In the genomic region with DNA sequence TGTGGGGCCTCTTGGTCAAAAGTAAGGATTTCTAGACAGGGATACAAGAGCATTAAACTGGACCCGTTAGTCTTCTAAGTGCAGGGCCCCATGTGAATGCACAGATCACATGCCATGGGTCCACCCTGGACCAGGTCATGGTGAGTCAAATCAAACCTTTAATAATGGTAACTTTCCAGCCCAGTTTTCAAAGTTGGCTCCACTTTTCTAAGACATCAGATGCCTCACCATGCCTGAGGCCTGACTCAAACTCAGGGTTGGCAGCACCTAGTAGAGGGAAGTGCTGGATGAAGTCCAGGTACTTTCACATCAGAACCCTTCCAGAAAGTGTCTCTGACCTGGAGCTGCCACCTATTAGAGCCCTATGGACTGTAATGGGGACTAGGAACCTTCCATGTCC, we compare ENCODE assay signal across 26 cellular contexts. TPM values are rescaled to one million over a fixed set of nuclear protein-coding genes. Genes with fewer than 3 reads are reported as not detected.
DNase-seq lines count a peak whose midpoint lies in the region; ATAC-seq, FAIRE-seq and TF ChIP-seq lines count a peak whose summit lies in the region.
"Had no signal": no experiment of that assay in that cellular context is flagged by ENCODE, and none has a peak within 500 bp of the region (broad histone marks: within the 10 kb centered on the region; RNA-seq: fewer than 3 reads in every experiment).

No MANE protein-coding gene starts in this region.

- in situ Hi-C loops in mammary epithelial cell (cut with MboI; ENCODE audit: low sequenced_read_pairs in 2 of 2) = no loop called here

- DNase-seq in AG10803 (ENCODE audit: low read depth) = peak; percentile 21
- DNase-seq in M059J (ENCODE audit: low read depth) = peak; percentile 75
- DNase-seq in mammary epithelial cell = peak; percentile 63
- DNase-seq in keratinocyte (ENCODE audit: low read depth, low spot score) = no peak
- no peak for DNase-seq in NCI-H2081 treated with DMSO at 0.1 percent for 48 hours (lab: John Stamatoyannopoulos, UW)
- no peak for DNase-seq in effector CD8-positive, alpha-beta T cell (lab: John Stamatoyannopoulos, UW)
- no peak for DNase-seq in upper lobe of right lung
- DNase-seq: ACHN; activated B cell treated with CpG ODN at 0.5 μM for 24 hours; activated CD4-positive, alpha-beta T cell treated with anti-CD3 and anti-CD28 coated beads, Interleukin-2, amount 50 U/mL, for 4 hours; activated CD8-positive, alpha-beta memory T cell treated with anti-CD3 and anti-CD28 coated beads, Interleukin-2, amount 50 U/mL, for 4 hours; DMS79 treated with DMSO at 0.1 percent for 48 hours; effector CD4-positive, alpha-beta T cell; esophagus squamous epithelium; glutamatergic neuron; Karpas-422; NCI-H1092; NCI-H187; NCI-H748 treated with DMSO at 0.1 percent for 48 hours; psoas muscle; T1000 had no signal

- H3K9ac ChIP-seq in mammary epithelial cell (ENCODE audit: insufficient read depth, low read length) (no peak overlapping the region), keratinocyte (ENCODE audit: control insufficient read depth, extremely low read depth, insufficient read depth, low read length) (no peak overlapping the region)

- ATAC-seq in GM21526 (IDR thresholded peaks at IDR 0.05; ENCODE audit: low FRiP score, unreplicated experiment) (no peak), upper lobe of right lung (no peak)
- ATAC-seq: activated T-helper 17 cell treated with anti-CD3 and anti-CD28 coated beads, Interleukin-2, amount 50 U/mL, for 72 hours; psoas muscle had no signal

- H4K20me1 ChIP-seq in mammary epithelial cell (ENCODE audit: insufficient read depth, low read length) (no peaks in the 10 kb centered on the region), keratinocyte (ENCODE audit: control insufficient read depth, extremely low read depth, insufficient read depth, low read length) (no peaks in the 10 kb centered on the region)

- H3K36me3 ChIP-seq in mammary epithelial cell (ENCODE audit: insufficient read depth, low read length) (no peaks in the 10 kb centered on the region), keratinocyte (ENCODE audit: control insufficient read depth in 2 of 2, extremely low read depth in 1 of 2, insufficient read depth in 2 of 2, low read length in 2 of 2) (no peaks in the 10 kb centered on the region), upper lobe of right lung (no peaks in the 10 kb centered on the region)
- H3K36me3 ChIP-seq: esophagus squamous epithelium, upper lobe of left lung had no signal

- no peaks in the 10 kb centered on the region for H3K9me3 ChIP-seq in mammary epithelial cell (replicated peaks; ENCODE audit: insufficient read depth, low read length)
- H3K9me3 ChIP-seq in keratinocyte (ENCODE audit: control insufficient read depth, low read depth, low read length) = no peaks in the 10 kb centered on the region
- no peaks in the 10 kb centered on the region for H3K9me3 ChIP-seq in upper lobe of right lung
- H3K9me3 ChIP-seq: esophagus squamous epithelium, psoas muscle, upper lobe of left lung had no signal

- H3K79me2 ChIP-seq in mammary epithelial cell (ENCODE audit: insufficient read depth, low read length) (no peaks in the 10 kb centered on the region), keratinocyte (ENCODE audit: control insufficient read depth, insufficient read depth, low read length) (no peaks in the 10 kb centered on the region)

- CTCF ChIA-PET in mammary epithelial cell (lab: Charles Lee; ENCODE audit: low non-redundant PET) = no interaction called here

- peak; percentile 56 for FAIRE-seq in keratinocyte (lab: Jason Lieb, UNC)
- FAIRE-seq: GM12891 had no signal

- WGBS in mammary epithelial cell (ENCODE audit: low coverage, missing lambda C conversion rate) = 73% methylated on average over 1 of the region's 1 CpG

- no peak overlapping the region for H3K4me2 ChIP-seq in mammary epithelial cell (ENCODE audit: insufficient read depth, low read depth, low read length)
- no peak overlapping the region for H3K4me2 ChIP-seq in keratinocyte (ENCODE audit: control insufficient read depth, extremely low read depth, insufficient read depth, low read depth, low read length)

- intact Hi-C loops in mammary epithelial cell (cut with micrococcal nuclease) = no loop called here
- intact Hi-C loops in upper lobe of right lung (cut with DNase I) = no loop called here

- no peak overlapping the region for H3K27ac ChIP-seq in mammary epithelial cell (ENCODE audit: insufficient read depth, low read depth, low read length)
- H3K27ac ChIP-seq in keratinocyte (ENCODE audit: control insufficient read depth, insufficient read depth, low read length) = no peak overlapping the region
- no peak overlapping the region for H3K27ac ChIP-seq in upper lobe of right lung
- H3K27ac ChIP-seq: C4-2B, esophagus squamous epithelium, psoas muscle, upper lobe of left lung had no signal

- no TSS peak for BruUV-seq in mammary epithelial cell (replicated peaks; lab: Mats Ljungman, UMichigan)

- TF ChIP-seq CTCF in AG10803 (conservative IDR thresholded peaks at IDR 0.05; ENCODE audit: low read length) = no peak
- TF ChIP-seq CTCF in mammary epithelial cell (conservative IDR thresholded peaks at IDR 0.05 in 1 of 2, IDR thresholded peaks at IDR 0.05 in 1 of 2; ENCODE audit: extremely low read depth in 1 of 2, insufficient read depth in 1 of 2, low read depth in 1 of 2, low read length in 2 of 2) = no peak
- no peak for TF ChIP-seq CTCF in keratinocyte (optimal IDR thresholded peaks at IDR 0.05 in 1 of 3, IDR thresholded peaks at IDR 0.05 in 1 of 3, conservative IDR thresholded peaks at IDR 0.05 in 1 of 3; ENCODE audit: extremely low read depth in 1 of 3, insufficient read depth in 2 of 3, low read length in 3 of 3)
- TF ChIP-seq CTCF in upper lobe of right lung (IDR thresholded peaks at IDR 0.05) = no peak

- no peaks in the 10 kb centered on the region for H3K27me3 ChIP-seq in mammary epithelial cell (ENCODE audit: insufficient read depth, low read length)
- H3K27me3 ChIP-seq in keratinocyte (ENCODE audit: control insufficient read depth, extremely low read depth, insufficient read depth, low read length) = no peaks in the 10 kb centered on the region
- H3K27me3 ChIP-seq in upper lobe of right lung = no peaks in the 10 kb centered on the region
- H3K27me3 ChIP-seq: esophagus squamous epithelium, upper lobe of left lung had no signal

- no peaks in the 10 kb centered on the region for H3K9me1 ChIP-seq in keratinocyte (ENCODE audit: control insufficient read depth, extremely low read depth, insufficient read depth, low read length)

- no peaks in the 10 kb centered on the region for H3K4me1 ChIP-seq in mammary epithelial cell (ENCODE audit: insufficient read depth, low read length)
- H3K4me1 ChIP-seq in keratinocyte (ENCODE audit: control insufficient read depth, extremely low read depth, insufficient read depth, low read length) = no peaks in the 10 kb centered on the region
- no peaks in the 10 kb centered on the region for H3K4me1 ChIP-seq in upper lobe of right lung
- H3K4me1 ChIP-seq: esophagus squamous epithelium, psoas muscle, upper lobe of left lung had no signal

- peak overlapping the region; percentile 37 for H2AFZ ChIP-seq in mammary epithelial cell (ENCODE audit: low read depth, low read length)
- peak overlapping the region; percentile 2 for H2AFZ ChIP-seq in keratinocyte (ENCODE audit: control insufficient read depth, low read length)

- dilution Hi-C loops in mammary epithelial cell (cut with HindIII; ENCODE audit: low sequenced_read_pairs) (no loop called here), keratinocyte (cut with MboI; ENCODE audit: extremely low pct_ligation_motif_present, low sequenced_read_pairs) (no loop called here)

- H3K4me3 ChIP-seq in AG10803 (ENCODE audit: low read length) (no peak overlapping the region), mammary epithelial cell (replicated peaks in 1 of 3; ENCODE audit: insufficient read depth in 1 of 3, low read depth in 2 of 3, low read length in 3 of 3) (no peak overlapping the region), keratinocyte (ENCODE audit: control insufficient read depth in 2 of 3, extremely low read depth in 1 of 3, insufficient read depth in 2 of 3, low read depth in 1 of 3, low read length in 3 of 3) (no peak overlapping the region), upper lobe of right lung (no peak overlapping the region)
- H3K4me3 ChIP-seq: esophagus squamous epithelium, psoas muscle, upper lobe of left lung had no signal

RNA-seq across cellular contexts. Expression of gene SMIM30, which starts 9.7 kb away (rescaled TPM):
- total RNA-seq in M059J (2014; rRNA removed; shearing (Covaris generic)) = 109 and 149 TPM in 2 replicates
- 10 to 100 TPM; 44.1 to 80.5 TPM for total RNA-seq in mammary epithelial cell
- polyA plus RNA-seq in mammary epithelial cell = 46.2 TPM
- polyA minus RNA-seq in mammary epithelial cell = 22.0 TPM
- 57.5 to 94.5 TPM (median 77.5 TPM) in 3 replicates for polyA plus RNA-seq in keratinocyte
- polyA plus RNA-seq in keratinocyte (2011; ENCODE audit: low read depth) = 19.4 TPM
- polyA plus RNA-seq in keratinocyte (2011; cell fraction: cytosol; rRNA removed) = 61.1 and 114 TPM in 2 replicates
- 21.9 and 23.3 TPM in 2 replicates for polyA plus RNA-seq in keratinocyte (2011; cell fraction: nucleus; rRNA removed)
- polyA plus RNA-seq in keratinocyte (2012; ENCODE audit: low replicate concordance) = 37.0 and 55.9 TPM in 2 replicates
- 18.6 to 27.9 TPM (median 26.5 TPM) in 3 replicates for polyA minus RNA-seq in keratinocyte
- 19.6 TPM for polyA minus RNA-seq in keratinocyte (2011; cell fraction: cytosol; rRNA and poly(A)+ RNA removed)
- 3.9 and 8.4 TPM in 2 replicates for polyA minus RNA-seq in keratinocyte (2011; cell fraction: nucleus; rRNA and poly(A)+ RNA removed)
- 48.5 TPM for total RNA-seq in upper lobe of right lung

RNA-seq across cellular contexts. Expression of gene GPR85, which starts 41.4 kb away (rescaled TPM):
- total RNA-seq in M059J (2014; rRNA removed; shearing (Covaris generic)) = 0.15 and 0.59 TPM in 2 replicates
- total RNA-seq in mammary epithelial cell (1 to 10 TPM; 1.1 to 2.2 TPM), upper lobe of right lung (2.9 TPM)
- polyA plus RNA-seq in mammary epithelial cell (0.15 TPM), keratinocyte (1.6 to 2.0 TPM (median 2.0 TPM) in 3 replicates)
- polyA minus RNA-seq in mammary epithelial cell (not detected), keratinocyte (1.2 to 2.1 TPM (median 1.8 TPM) in 3 replicates)
- 0.11 TPM for polyA plus RNA-seq in keratinocyte (2011; ENCODE audit: low read depth)
- 0.71 and 1.3 TPM in 2 replicates for polyA plus RNA-seq in keratinocyte (2011; cell fraction: cytosol; rRNA removed)
- 1.6 and 1.9 TPM in 2 replicates for polyA plus RNA-seq in keratinocyte (2011; cell fraction: nucleus; rRNA removed)
- polyA plus RNA-seq in keratinocyte (2012; ENCODE audit: low replicate concordance) = 0.44 and 0.77 TPM in 2 replicates
- polyA minus RNA-seq in keratinocyte (2011; cell fraction: cytosol; rRNA and poly(A)+ RNA removed) = not detected
- 0.84 and 1.9 TPM in 2 replicates for polyA minus RNA-seq in keratinocyte (2011; cell fraction: nucleus; rRNA and poly(A)+ RNA removed)
- total RNA-seq: activated B cell treated with CpG ODN at 0.5 μM for 24 hours had no signal

Comparison
In these comparisons a context has a peak if more than half of its experiments do, and no peak if none do; other contexts are left out.
1. DNase-seq: peak in AG10803 (single experiment), M059J (single experiment) and mammary epithelial cell (single experiment); none in keratinocyte (single experiment), NCI-H2081 treated with DMSO at 0.1 percent for 48 hours (single experiment), effector CD8-positive, alpha-beta T cell (single experiment) and upper lobe of right lung (single experiment).